ENCODE assay signal across 14 cellular contexts in the genomic region with DNA sequence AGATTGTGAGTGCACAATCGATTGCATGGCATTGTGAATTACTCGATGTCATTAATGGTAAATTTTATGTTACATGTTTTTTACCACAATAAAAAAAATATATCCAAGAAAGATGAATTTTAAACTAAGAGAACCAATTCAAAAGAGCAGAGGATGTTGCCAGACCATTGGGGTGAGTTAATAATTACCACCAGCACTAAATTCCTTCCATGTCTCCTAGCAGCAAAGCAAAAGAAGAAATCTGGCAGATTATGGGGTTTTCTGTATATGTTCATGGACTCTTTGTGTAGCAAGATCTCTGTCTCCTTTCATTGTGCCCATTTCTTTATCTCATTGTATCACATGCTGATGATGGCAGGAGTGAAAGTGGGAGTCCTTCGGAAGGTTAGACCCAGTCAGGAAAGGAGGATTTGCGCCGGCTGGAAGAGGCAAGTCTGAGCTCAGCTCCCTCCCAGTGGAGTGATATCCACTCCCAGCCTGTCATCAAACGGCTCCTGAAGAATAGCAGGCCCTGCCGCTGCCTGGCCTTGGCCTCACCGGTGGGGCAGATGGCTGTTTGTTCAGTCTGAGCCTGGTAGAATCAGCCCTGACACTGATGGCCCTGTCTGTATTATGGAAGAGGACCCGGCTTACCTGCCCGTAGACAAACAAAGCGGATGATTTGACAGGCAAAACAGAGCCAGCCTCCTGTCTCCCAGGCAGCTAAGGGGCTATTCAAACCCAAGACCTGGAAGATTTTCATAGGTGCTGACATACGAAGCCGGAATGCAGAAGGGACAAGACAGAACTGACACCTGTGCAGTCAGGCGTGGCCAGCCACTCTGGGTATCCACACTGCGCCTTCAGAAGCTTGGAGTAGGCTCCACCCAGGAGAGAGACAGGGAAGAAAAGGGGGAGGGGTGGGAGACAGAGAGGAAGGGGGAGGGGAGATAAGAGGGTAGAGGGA. TPM values are rescaled to one million over a fixed set of nuclear protein-coding genes. Genes with fewer than 3 reads are reported as not detected.
DNase-seq lines count a peak whose midpoint lies in the region; FAIRE-seq lines count a peak whose summit lies in the region.
"Had no signal": no experiment of that assay in that cellular context is flagged by ENCODE, and none has a peak within 500 bp of the region (broad histone marks: within the 10 kb centered on the region; RNA-seq: fewer than 3 reads in every experiment).

No MANE protein-coding gene starts in this region.

- DNase-seq in DMS 273 (lab: John Stamatoyannopoulos, UW; ENCODE audit: unreplicated experiment) (peak; percentile 4), DMS 273 treated with DMSO at 0.1 percent for 48 hours (lab: John Stamatoyannopoulos, UW) (no peak), NCI-H69 (lab: John Stamatoyannopoulos, UW) (peak; percentile 85), retina (peak; percentile 58), frontal cortex (ENCODE audit: low spot score in 2 of 2) (no peak), NOMO-1 treated with dmso at 0.1 percent for 144 hours (lab: John Stamatoyannopoulos, UW; ENCODE audit: unreplicated experiment) (no peak)
- no peak for DNase-seq in stimulated activated CD8-positive, alpha-beta memory T cell treated with anti-CD3 and anti-CD28 coated beads, Interleukin-4, amount 100 ng/mL, for 48 hours
- DNase-seq: activated CD4-positive, alpha-beta T cell treated with anti-CD3 and anti-CD28 coated beads for 4 hours; hippocampal formation; NCI-H2029 treated with DMSO at 0.1 percent for 48 hours; T-helper 17 cell had no signal

- FAIRE-seq in frontal cortex (lab: Jason Lieb, UNC), result no peak

- peak overlapping the region; percentile 15; the same call in 1 of the 2 replicates for H3K4me3 ChIP-seq in iPS-18c (ENCODE audit: insufficient read depth, low read depth, low read length)
- H3K4me3 ChIP-seq: skin epidermis, thoracic aorta had no signal

- no peaks in the 10 kb centered on the region for H3K9me3 ChIP-seq in iPS-18c (ENCODE audit: control insufficient read depth, insufficient read depth, low read length)
- H3K9me3 ChIP-seq: thoracic aorta had no signal

RNA-seq across cellular contexts. Expression of a gene that starts 21.9 kb away (rescaled TPM):
- total RNA-seq in frontal cortex, result not detected

Comparison
In these comparisons a context has a peak if more than half of its experiments do, and no peak if none do; other contexts are left out.
1. DNase-seq: peak in DMS 273 (single experiment), NCI-H69 (single experiment) and retina (single experiment); none in DMS 273 treated with DMSO at 0.1 percent for 48 hours (single experiment), frontal cortex (0 of 2), NOMO-1 treated with dmso at 0.1 percent for 144 hours (single experiment) and stimulated activated CD8-positive, alpha-beta memory T cell treated with anti-CD3 and anti-CD28 coated beads, Interleukin-4, amount 100 ng/mL, for 48 hours (single experiment).